27 cellular contexts compared by ENCODE assay signal in the genomic region with DNA sequence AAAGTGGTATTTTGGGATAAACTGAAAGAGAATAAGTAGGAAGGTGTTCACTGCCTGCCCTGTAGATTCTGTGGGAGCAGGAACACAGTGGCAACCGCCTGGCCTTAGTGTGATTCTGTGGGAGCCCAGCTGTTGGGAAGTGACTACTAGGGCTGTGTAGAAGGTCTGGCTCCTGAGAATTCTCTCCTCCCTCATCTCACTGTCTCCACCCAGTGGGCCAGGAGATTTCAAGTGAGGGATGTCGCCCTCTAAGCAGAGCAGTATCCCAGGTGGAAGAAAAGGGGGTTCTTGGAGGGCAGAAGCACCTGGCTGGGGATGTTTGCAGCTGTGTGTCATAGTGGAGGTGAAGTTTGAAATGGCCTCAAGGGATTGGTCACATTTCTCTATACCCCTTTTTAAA.
"Had no signal": no experiment of that assay in that cellular context is flagged by ENCODE, and none has a peak within 500 bp of the region (broad histone marks: within the 10 kb centered on the region; RNA-seq: fewer than 3 reads in every experiment).

No MANE protein-coding gene starts in this region.

- H3K4me1 Mint-ChIP-seq: naive thymus-derived CD4-positive, alpha-beta T cell; nephron; stimulated activated naive CD8-positive, alpha-beta T cell treated with anti-CD3 and anti-CD28 coated beads, Interleukin-15, amount 100 ng/mL, for 72 hours had no signal

- H3K27ac Mint-ChIP-seq: naive thymus-derived CD4-positive, alpha-beta T cell; nephron; neural progenitor cell; stimulated activated naive CD8-positive, alpha-beta T cell treated with anti-CD3 and anti-CD28 coated beads, Interleukin-15, amount 100 ng/mL, for 72 hours had no signal

- H3K36me3 ChIP-seq: esophagus muscularis mucosa, gastroesophageal sphincter, heart right ventricle, left lung, neural progenitor cell, prostate gland, right atrium auricular region, suprapubic skin, transverse colon, upper lobe of right lung, uterus had no signal

- H3K4me3 Mint-ChIP-seq: naive thymus-derived CD4-positive, alpha-beta T cell; nephron; neural progenitor cell; stimulated activated naive CD8-positive, alpha-beta T cell treated with anti-CD3 and anti-CD28 coated beads, Interleukin-15, amount 100 ng/mL, for 72 hours had no signal

- DNase-seq: dorsolateral prefrontal cortex; effector CD4-positive, alpha-beta T cell; foreskin keratinocyte; glutamatergic neuron; heart right ventricle; hippocampal formation; left cardiac atrium; left lung; midbrain; naive thymus-derived CD4-positive, alpha-beta T cell; stimulated activated CD4-positive, alpha-beta T cell treated with anti-CD3 and anti-CD28 coated beads, Interleukin-12 subunit alpha, Interleukin-12 subunit beta, amount 100 ng/mL, for 4 hours; stimulated activated CD4-positive, alpha-beta T cell treated with anti-CD3 and anti-CD28 coated beads, Interleukin-1b, Interleukin-23, amount 100 ng/mL, for 48 hours; stimulated activated CD4-positive, alpha-beta T cell treated with anti-CD3 and anti-CD28 coated beads, Interleukin-4, amount 100 ng/mL, for 1 hour; stimulated activated CD8-positive, alpha-beta memory T cell treated with anti-CD3 and anti-CD28 coated beads, Interleukin-4, amount 100 ng/mL, for 48 hours; stimulated activated naive CD4-positive, alpha-beta T cell; stimulated activated naive CD8-positive, alpha-beta T cell treated with anti-CD3 and anti-CD28 coated beads, Interleukin-15, amount 100 ng/mL, for 72 hours; transverse colon; upper lobe of right lung; uterus had no signal

- H3K4me3 ChIP-seq: dorsolateral prefrontal cortex, esophagus muscularis mucosa, gastroesophageal sphincter, heart right ventricle, left lung, neural progenitor cell, prostate gland, right atrium auricular region, smooth muscle cell, suprapubic skin, transverse colon, upper lobe of right lung, uterus had no signal

- H3K27me3 ChIP-seq: esophagus muscularis mucosa, gastroesophageal sphincter, heart right ventricle, left lung, neural progenitor cell, right atrium auricular region, suprapubic skin, transverse colon, upper lobe of right lung, uterus had no signal

- H3K9me3 Mint-ChIP-seq: stimulated activated naive CD8-positive, alpha-beta T cell treated with anti-CD3 and anti-CD28 coated beads, Interleukin-15, amount 100 ng/mL, for 72 hours had no signal

- H3K36me3 Mint-ChIP-seq: naive thymus-derived CD4-positive, alpha-beta T cell; neural progenitor cell had no signal

- H3K27ac ChIP-seq: dorsolateral prefrontal cortex, esophagus muscularis mucosa, foreskin keratinocyte, gastroesophageal sphincter, heart right ventricle, left lung, neural progenitor cell, prostate gland, right atrium auricular region, suprapubic skin, transverse colon, upper lobe of right lung, uterus had no signal
